ENCODE assay signal across 31 cellular contexts in the genomic region with DNA sequence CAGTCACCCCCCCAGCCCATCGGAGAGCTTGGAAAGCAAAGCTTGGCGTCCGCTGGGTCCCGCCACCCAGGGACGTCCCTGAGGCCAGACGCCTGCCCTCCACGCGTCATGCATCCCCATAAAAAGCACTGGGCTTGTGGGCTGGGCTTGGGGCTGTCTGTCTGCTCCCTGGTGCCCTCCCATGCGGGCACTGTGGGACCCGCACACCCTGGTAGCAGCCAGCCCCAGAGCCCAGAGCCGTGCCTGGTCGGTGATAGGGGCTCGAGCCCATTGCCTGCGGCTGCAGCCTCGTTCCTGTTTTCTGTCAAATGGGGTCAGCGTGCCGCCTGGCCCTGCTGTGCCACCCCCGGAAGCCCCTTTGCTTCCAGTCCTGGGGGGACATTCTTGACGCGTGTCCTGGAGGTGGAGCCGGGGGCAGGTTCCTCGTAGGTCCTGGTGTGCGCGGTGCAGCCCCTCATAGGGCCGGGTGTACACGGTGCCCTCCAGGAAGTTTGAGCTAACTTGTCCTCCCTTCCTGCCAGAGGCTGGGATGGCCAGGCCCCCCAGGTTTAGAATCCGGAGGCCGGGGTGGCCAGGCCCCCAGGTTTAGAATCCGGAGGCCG. TPM values are rescaled to one million over a fixed set of nuclear protein-coding genes. Genes with fewer than 3 reads are reported as not detected.
"Had no signal": no experiment of that assay in that cellular context is flagged by ENCODE, and none has a peak within 500 bp of the region (broad histone marks: within the 10 kb centered on the region; RNA-seq: fewer than 3 reads in every experiment).

No MANE protein-coding gene starts in this region.

- H3K4me1 Mint-ChIP-seq: brain had no signal

- H3K27me3 Mint-ChIP-seq: activated CD4-positive, alpha-beta memory T cell treated with anti-CD3 and anti-CD28 coated beads, Interleukin-2, amount 10 ng/mL, durations not matched to agents 7 days and 5 days; activated CD4-positive, alpha-beta T cell treated with anti-CD3 and anti-CD28 coated beads, Interleukin-2, amount 10 ng/mL, durations not matched to agents 7 days and 5 days; activated naive CD8-positive, alpha-beta T cell treated with anti-CD3 and anti-CD28 coated beads, Interleukin-2, amount 10 ng/mL, durations not matched to agents 7 days and 5 days; activated T-cell treated with anti-CD3 and anti-CD28 coated beads, Interleukin-2, amount 50 U/mL, for 24 hours; brain; effector memory CD8-positive, alpha-beta T cell had no signal

- H3K27me3 ChIP-seq: ascending aorta, breast epithelium, cardiac muscle cell, esophagus muscularis mucosa, foreskin keratinocyte, gastrocnemius medialis had no signal

- DNase-seq: activated CD4-positive, alpha-beta memory T cell treated with anti-CD3 and anti-CD28 coated beads, Interleukin-2, amount 10 ng/mL, durations not matched to agents 7 days and 5 days; activated CD4-positive, alpha-beta T cell treated with anti-CD3 and anti-CD28 coated beads for 1 hour; activated CD4-positive, alpha-beta T cell treated with anti-CD3 and anti-CD28 coated beads for 4 hours; activated CD4-positive, alpha-beta T cell treated with anti-CD3 and anti-CD28 coated beads, Interleukin-2, amount 10 ng/mL, durations not matched to agents 7 days and 5 days; activated CD4-positive, alpha-beta T cell treated with anti-CD3 and anti-CD28 coated beads, Interleukin-2, amount 50 U/mL, for 4 hours; activated CD8-positive, alpha-beta memory T cell treated with anti-CD3 and anti-CD28 coated beads, Interleukin-2, amount 50 U/mL, for 48 hours; activated gamma-delta T cell; activated naive CD4-positive, alpha-beta T cell; activated naive CD4-positive, alpha-beta T cell treated with anti-CD3 and anti-CD28 coated beads, Interleukin-2, amount 10 ng/mL, durations not matched to agents 7 days and 5 days; activated naive CD8-positive, alpha-beta T cell treated with anti-CD3 and anti-CD28 coated beads, Interleukin-2, amount 10 ng/mL, durations not matched to agents 7 days and 5 days; activated T-cell treated with anti-CD3 and anti-CD28 coated beads for 4 hours; activated T-cell treated with anti-CD3 and anti-CD28 coated beads, Interleukin-2, amount 50 U/mL, for 24 hours; activated T-cell treated with anti-CD3 and anti-CD28 coated beads, Interleukin-2, amount 50 U/mL, for 72 hours; cortex of kidney; dermis blood vessel endothelial cell; effector CD4-positive, alpha-beta T cell; effector memory CD8-positive, alpha-beta T cell; erythroblast; foreskin keratinocyte; glutamatergic neuron; T-helper 2 cell had no signal

- H3K9me3 ChIP-seq: ascending aorta, breast epithelium, esophagus muscularis mucosa, gastrocnemius medialis had no signal

- FAIRE-seq: colon had no signal

- ATAC-seq: activated naive CD4-positive, alpha-beta T cell treated with anti-CD3 and anti-CD28 coated beads, Interleukin-2, amount 50 U/mL, for 72 hours; activated T-cell treated with anti-CD3 and anti-CD28 coated beads, Interleukin-2, amount 50 U/mL, for 72 hours; effector memory CD8-positive, alpha-beta T cell; foreskin keratinocyte; WTC11 had no signal

- H3K4me1 ChIP-seq: foreskin keratinocyte had no signal

- H3K4me3 ChIP-seq: ascending aorta, breast epithelium, cardiac muscle cell, esophagus muscularis mucosa, gastrocnemius medialis had no signal

- H3K27ac Mint-ChIP-seq: activated CD4-positive, alpha-beta memory T cell treated with anti-CD3 and anti-CD28 coated beads, Interleukin-2, amount 10 ng/mL, durations not matched to agents 7 days and 5 days; activated CD4-positive, alpha-beta T cell treated with anti-CD3 and anti-CD28 coated beads, Interleukin-2, amount 10 ng/mL, durations not matched to agents 7 days and 5 days; activated naive CD4-positive, alpha-beta T cell treated with anti-CD3 and anti-CD28 coated beads, Interleukin-2, amount 10 ng/mL, durations not matched to agents 7 days and 5 days; activated naive CD4-positive, alpha-beta T cell treated with anti-CD3 and anti-CD28 coated beads, Interleukin-2, amount 50 U/mL, for 72 hours; activated naive CD8-positive, alpha-beta T cell treated with anti-CD3 and anti-CD28 coated beads, Interleukin-2, amount 10 ng/mL, durations not matched to agents 7 days and 5 days; activated T-cell treated with anti-CD3 and anti-CD28 coated beads, Interleukin-2, amount 50 U/mL, for 24 hours; activated T-cell treated with anti-CD3 and anti-CD28 coated beads, Interleukin-2, amount 50 U/mL, for 72 hours; brain; WTC11 had no signal

- H3K4me3 Mint-ChIP-seq: activated CD4-positive, alpha-beta memory T cell treated with anti-CD3 and anti-CD28 coated beads, Interleukin-2, amount 10 ng/mL, durations not matched to agents 7 days and 5 days; activated CD4-positive, alpha-beta T cell treated with anti-CD3 and anti-CD28 coated beads, Interleukin-2, amount 10 ng/mL, durations not matched to agents 7 days and 5 days; activated naive CD4-positive, alpha-beta T cell treated with anti-CD3 and anti-CD28 coated beads, Interleukin-2, amount 10 ng/mL, durations not matched to agents 7 days and 5 days; activated naive CD8-positive, alpha-beta T cell treated with anti-CD3 and anti-CD28 coated beads, Interleukin-2, amount 10 ng/mL, durations not matched to agents 7 days and 5 days; activated T-cell treated with anti-CD3 and anti-CD28 coated beads, Interleukin-2, amount 50 U/mL, for 24 hours; activated T-cell treated with anti-CD3 and anti-CD28 coated beads, Interleukin-2, amount 50 U/mL, for 72 hours; brain; effector memory CD8-positive, alpha-beta T cell; WTC11 had no signal

- H3K27ac ChIP-seq: ascending aorta, breast epithelium, cardiac muscle cell, esophagus muscularis mucosa, foreskin keratinocyte had no signal

- H3K9me3 Mint-ChIP-seq: activated CD4-positive, alpha-beta memory T cell treated with anti-CD3 and anti-CD28 coated beads, Interleukin-2, amount 10 ng/mL, durations not matched to agents 7 days and 5 days; activated CD4-positive, alpha-beta T cell treated with anti-CD3 and anti-CD28 coated beads, Interleukin-2, amount 10 ng/mL, durations not matched to agents 7 days and 5 days; activated naive CD4-positive, alpha-beta T cell treated with anti-CD3 and anti-CD28 coated beads, Interleukin-2, amount 10 ng/mL, durations not matched to agents 7 days and 5 days; activated naive CD4-positive, alpha-beta T cell treated with anti-CD3 and anti-CD28 coated beads, Interleukin-2, amount 50 U/mL, for 72 hours; activated naive CD8-positive, alpha-beta T cell treated with anti-CD3 and anti-CD28 coated beads, Interleukin-2, amount 10 ng/mL, durations not matched to agents 7 days and 5 days; activated T-cell treated with anti-CD3 and anti-CD28 coated beads, Interleukin-2, amount 50 U/mL, for 24 hours; activated T-cell treated with anti-CD3 and anti-CD28 coated beads, Interleukin-2, amount 50 U/mL, for 72 hours; brain; effector memory CD8-positive, alpha-beta T cell; WTC11 had no signal

- H3K36me3 ChIP-seq: breast epithelium had no signal

RNA-seq across cellular contexts. Expression of gene GZMM, which starts 4.3 kb away (rescaled TPM):
- total RNA-seq: ascending aorta, cardiac muscle cell, chondrocyte, dermis blood vessel endothelial cell, foreskin keratinocyte had no signal

RNA-seq across cellular contexts. Expression of gene MADCAM1, which starts 43.2 kb away (rescaled TPM):
- total RNA-seq: ascending aorta had no signal
